1 cellular context compared by ENCODE assay signal in the genomic region with DNA sequence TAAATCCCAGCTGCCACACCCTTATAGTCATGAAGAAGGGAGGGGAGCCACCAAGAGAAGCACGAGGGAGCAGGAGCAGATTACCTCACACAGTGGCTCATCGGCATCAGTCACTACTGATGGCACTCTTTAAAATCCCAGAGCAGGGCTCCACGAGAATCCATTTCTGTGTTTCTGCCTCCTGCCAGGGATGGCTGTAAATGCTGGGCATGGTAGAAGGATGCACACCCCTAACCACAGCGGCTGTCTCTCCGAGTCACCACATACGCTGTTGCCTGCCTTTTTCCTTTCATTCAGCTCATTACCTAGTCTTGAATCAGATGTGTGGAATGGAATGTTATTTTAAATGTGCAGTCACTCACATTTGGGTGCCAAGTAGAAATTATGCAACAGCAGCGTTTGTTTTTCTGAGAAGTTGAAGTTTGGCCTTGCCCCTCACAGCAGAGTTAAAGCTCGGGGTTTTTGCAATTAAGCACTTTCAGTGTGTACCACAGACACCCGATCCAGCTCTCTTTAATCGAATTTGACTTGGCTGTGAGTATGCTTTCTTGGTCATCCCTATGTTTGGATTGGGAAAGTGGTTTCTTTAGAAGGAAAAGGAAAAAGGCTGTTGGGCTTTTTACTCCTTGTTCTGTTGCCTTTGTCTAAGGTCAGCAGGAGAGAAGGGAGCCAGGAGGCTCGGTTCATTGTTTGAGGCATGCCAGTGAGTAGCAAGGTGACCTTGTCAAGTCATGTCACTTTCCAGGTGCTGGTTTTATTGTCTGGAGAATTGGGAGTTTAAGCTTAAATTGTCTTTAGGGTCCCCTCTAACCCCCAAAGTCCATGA.
TF ChIP-seq lines count a peak whose summit lies in the region.

No MANE protein-coding gene starts in this region.

TF ChIP-seq in endothelial cell of umbilical vein, 7 proteins besides CTCF, POLR2A, EP300 and RAD21 (continued from another document):
- no peak for TF ChIP-seq GATA2 (IDR thresholded peaks at IDR 0.05; ENCODE audit: insufficient read depth, insufficient read length, low read depth, low read length)
- TF ChIP-seq, protein P1, sequence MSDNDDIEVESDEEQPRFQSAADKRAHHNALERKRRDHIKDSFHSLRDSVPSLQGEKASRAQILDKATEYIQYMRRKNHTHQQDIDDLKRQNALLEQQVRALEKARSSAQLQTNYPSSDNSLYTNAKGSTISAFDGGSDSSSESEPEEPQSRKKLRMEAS (IDR thresholded peaks at IDR 0.05; ENCODE audit: insufficient read depth, insufficient read length): no peak
